ENCODE assay signal across 1 cellular context in genomic region chr1:30655672-30656071, GRCh38.
TF ChIP-seq lines count a peak whose summit lies in the region.

No MANE protein-coding gene starts in this region.

TF ChIP-seq in K562, 482 proteins besides CTCF, POLR2A, EP300 and RAD21 (continued from another document):
- TF ChIP-seq E2F6 (IDR thresholded peaks at IDR 0.05; ENCODE audit: borderline replicate concordance in 1 of 2, extremely low read depth in 1 of 2, insufficient read depth in 1 of 2, insufficient read length in 1 of 2, low read depth in 1 of 2, low read length in 1 of 2, poor library complexity in 1 of 2, severe bottlenecking in 1 of 2) (peak in 1 of 2 experiments; percentile 51), CTCFL (IDR thresholded peaks at IDR 0.05; ENCODE audit: borderline replicate concordance, insufficient read depth, low read depth, low read length, poor library complexity, severe bottlenecking) (peak; percentile 8)
